In the genomic region with DNA sequence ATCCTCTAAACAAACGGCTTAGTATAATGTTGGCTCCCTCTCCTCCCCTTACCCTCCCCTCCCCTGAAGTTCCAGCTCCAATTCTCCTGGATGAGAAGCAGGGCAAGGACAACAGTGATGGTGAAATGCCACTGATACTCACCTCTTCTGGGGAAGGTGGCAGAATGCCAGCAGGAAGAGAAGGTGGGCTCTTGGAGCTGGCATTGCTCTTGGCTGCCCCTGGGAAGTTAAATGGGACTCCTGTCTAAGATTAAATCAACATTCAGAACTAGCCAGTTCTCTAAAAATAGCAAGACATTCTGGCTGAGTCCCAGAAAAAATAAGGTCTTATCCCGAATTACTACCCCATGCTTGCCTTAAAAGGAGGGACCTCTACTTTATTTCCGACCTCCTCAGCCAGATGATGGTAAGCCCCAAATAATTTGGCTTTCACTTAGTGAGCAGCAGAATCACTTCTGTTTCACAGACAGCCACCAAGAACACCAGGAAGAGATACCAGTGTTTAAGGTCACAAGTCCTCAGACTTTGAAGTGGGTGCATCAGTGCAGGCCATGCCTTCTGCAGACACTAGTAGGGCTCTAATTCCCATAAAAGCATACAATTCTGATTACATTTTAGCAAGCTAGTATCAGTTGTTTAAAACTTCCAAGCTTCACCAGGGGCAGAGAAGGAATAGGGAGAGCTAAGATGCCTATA, we compare ENCODE assay signal across 23 cellular contexts. TPM values are rescaled to one million over a fixed set of nuclear protein-coding genes. Genes with fewer than 3 reads are reported as not detected.
"Had no signal": no experiment of that assay in that cellular context is flagged by ENCODE, and none has a peak within 500 bp of the region (broad histone marks: within the 10 kb centered on the region; RNA-seq: fewer than 3 reads in every experiment).

No MANE protein-coding gene starts in this region.

- DNase-seq: activated CD4-positive, alpha-beta memory T cell treated with anti-CD3 and anti-CD28 coated beads for 36 hours; activated gamma-delta T cell treated with Interleukin-2 at 50 U/mL for 16 hours; activated naive CD8-positive, alpha-beta T cell treated with anti-CD3 and anti-CD28 coated beads for 36 hours; activated T-cell treated with anti-CD3 and anti-CD28 coated beads for 4 hours; amniotic stem cell; endodermal cell; foreskin keratinocyte; glutamatergic neuron; hippocampal formation; midbrain; naive thymus-derived CD4-positive, alpha-beta T cell; ovary; right lobe of liver; spleen; stimulated activated naive B cell treated with anti-CD40 and anti-IgM and Interleukin-4, amounts not matched to agents 10 μg/mL and 1 μg/mL and 100 μg/mL, for 72 hours; WERI-Rb-1 had no signal

- H3K27me3 ChIP-seq: ovary, right lobe of liver had no signal

- ATAC-seq: foreskin keratinocyte; naive thymus-derived CD4-positive, alpha-beta T cell; stimulated activated naive B cell treated with anti-CD40 and anti-IgM and Interleukin-4, amounts not matched to agents 10 μg/mL and 1 μg/mL and 100 μg/mL, for 72 hours had no signal

- H3K9me3 ChIP-seq: ovary, right lobe of liver, spleen had no signal

- H3K4me3 ChIP-seq: lung, ovary, right lobe of liver, spleen had no signal

- H3K27ac ChIP-seq: epithelial cell of prostate, foreskin keratinocyte, ovary, right lobe of liver, spleen, WERI-Rb-1 had no signal

- H3K36me3 ChIP-seq: ovary, right lobe of liver, spleen, WERI-Rb-1 had no signal

- H3K4me1 ChIP-seq: foreskin keratinocyte, spleen had no signal

RNA-seq across cellular contexts. Expression of a gene that starts 46.0 kb away (rescaled TPM):
- total RNA-seq: activated naive CD8-positive, alpha-beta T cell treated with anti-CD3 and anti-CD28 coated beads for 36 hours; activated T-helper 1 cell treated with anti-CD3 and anti-CD28 coated beads, Interleukin-12 subunit alpha, Interleukin-12 subunit beta, Interleukin-2, Interleukin-4 antibody, amounts not matched to agents 30 ng/mL and 10 ng/mL and 1 ng/mL, durations not matched to agents 14 hours and 24 hours and 36 hours; cardiac septum; endodermal cell; fibroblast of lung; foreskin keratinocyte; lung; naive thymus-derived CD4-positive, alpha-beta T cell; ovary; right lobe of liver; spleen; T-helper 2 cell treated with Interferon-gamma antibody and Interleukin-4, amounts not matched to agents 100 ng/mL and 5 ng/mL, for 36 hours; urinary bladder had no signal
- polyA plus RNA-seq: fibroblast of lung; foreskin keratinocyte; naive thymus-derived CD4-positive, alpha-beta T cell; ovary; spleen; urinary bladder had no signal

RNA-seq across cellular contexts. Expression of a gene that starts 52.7 kb away (rescaled TPM):
- total RNA-seq: activated naive CD8-positive, alpha-beta T cell treated with anti-CD3 and anti-CD28 coated beads for 36 hours; activated T-helper 1 cell treated with anti-CD3 and anti-CD28 coated beads, Interleukin-12 subunit alpha, Interleukin-12 subunit beta, Interleukin-2, Interleukin-4 antibody, amounts not matched to agents 30 ng/mL and 10 ng/mL and 1 ng/mL, durations not matched to agents 14 hours and 24 hours and 36 hours; fibroblast of lung; foreskin keratinocyte; naive thymus-derived CD4-positive, alpha-beta T cell; spleen; T-helper 2 cell treated with Interferon-gamma antibody and Interleukin-4, amounts not matched to agents 100 ng/mL and 5 ng/mL, for 36 hours had no signal
- polyA plus RNA-seq: fibroblast of lung; foreskin keratinocyte; naive thymus-derived CD4-positive, alpha-beta T cell; spleen had no signal
